Comparison of ENCODE assay signal across 12 cellular contexts in the genomic region with DNA sequence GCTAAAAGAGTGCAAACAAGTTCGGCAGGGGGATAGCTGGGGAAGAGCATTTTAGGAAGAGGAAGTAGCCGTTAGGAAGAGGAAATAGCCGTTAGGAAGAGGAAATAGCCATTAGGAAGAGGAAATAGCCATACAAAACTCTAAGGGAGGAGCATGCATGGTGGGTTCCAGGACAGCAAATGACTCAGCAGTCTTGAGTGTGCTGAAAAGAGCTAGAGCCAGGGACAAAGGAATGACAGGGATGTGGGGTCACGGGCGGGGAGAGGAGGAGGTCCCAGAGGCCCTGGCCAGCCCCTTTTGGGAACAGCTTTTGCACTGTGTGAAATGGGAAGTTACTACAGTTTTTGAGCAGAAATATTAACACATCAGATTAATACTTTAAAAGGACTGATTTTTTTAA.
DNase-seq lines count a peak whose midpoint lies in the region; ATAC-seq, FAIRE-seq and TF ChIP-seq lines count a peak whose summit lies in the region.
"Had no signal": no experiment of that assay in that cellular context is flagged by ENCODE, and none has a peak within 500 bp of the region (broad histone marks: within the 10 kb centered on the region; RNA-seq: fewer than 3 reads in every experiment).

No MANE protein-coding gene starts in this region.

- H3K4me3 ChIP-seq in RWPE2 (ENCODE audit: severe bottlenecking) (no peak overlapping the region), sigmoid colon (no peak overlapping the region)

- TF ChIP-seq POLR2A in sigmoid colon (IDR thresholded peaks at IDR 0.05) (no peak), H54 (IDR thresholded peaks at IDR 0.05; ENCODE audit: low read depth, low read length) (no peak)

- no peak for FAIRE-seq in H54 (lab: Jason Lieb, UNC)
- FAIRE-seq: RCC 7860 had no signal

- no peak for TF ChIP-seq EP300 in sigmoid colon (IDR thresholded peaks at IDR 0.05)

- H3K36me3 ChIP-seq in RWPE2 (ENCODE audit: low read depth) = no peaks in the 10 kb centered on the region
- H3K36me3 ChIP-seq in sigmoid colon = no peaks in the 10 kb centered on the region

- H3K9me3 ChIP-seq in RWPE2 (ENCODE audit: severe bottlenecking) (no peaks in the 10 kb centered on the region), sigmoid colon (no peaks in the 10 kb centered on the region)

- TF ChIP-seq CTCF in RWPE2 (IDR thresholded peaks at IDR 0.05; ENCODE audit: poor library complexity, severe bottlenecking) (no peak), sigmoid colon (IDR thresholded peaks at IDR 0.05) (no peak)

- H3K4me1 ChIP-seq in RWPE2 (ENCODE audit: insufficient read depth, poor library complexity, severe bottlenecking) = peaks cover 5% of the 10 kb centered on the region
- H3K4me1 ChIP-seq in sigmoid colon = peaks cover 0 to 14% (median 10%) of the 10 kb centered on the region in 4 donors

- H3K27ac ChIP-seq in RWPE2 (ENCODE audit: poor library complexity, severe bottlenecking) (peak overlapping the region; percentile 22), sigmoid colon (peak overlapping the region in 1 of 4 donors; percentile 35)

- WGBS in sigmoid colon, 2 donors = 47 to 48% methylated on average over 5 of the region's 5 CpGs

- no peak for ATAC-seq in RWPE2 (ENCODE audit: low read depth)
- ATAC-seq: left colon; stimulated activated memory B cell treated with anti-CD40 and anti-IgM and Interleukin-4, amounts not matched to agents 10 μg/mL and 1 μg/mL and 100 μg/mL, for 72 hours had no signal

- intact Hi-C loops in sigmoid colon (cut with DNase I) = no loop called here

- H3K27me3 ChIP-seq in RWPE2 (ENCODE audit: insufficient read depth, poor library complexity, severe bottlenecking) (no peaks in the 10 kb centered on the region), sigmoid colon (no peaks in the 10 kb centered on the region)

- DNase-seq in GM04503 (ENCODE audit: low read depth) (peak; percentile 5), RWPE2 (ENCODE audit: low spot score) (no peak), hepatic stellate cell (ENCODE audit: low spot score) (peak; percentile 14), sigmoid colon (peak; percentile 77), DMS79 (lab: John Stamatoyannopoulos, UW) (no peak), middle frontal gyrus (ENCODE audit: extremely low spot score, low spot score) (no peak), H54 (ENCODE audit: insufficient read length, low spot score) (no peak)
- no peak for DNase-seq in activated naive CD4-positive, alpha-beta T cell treated with Interleukin-2 at 50 U/mL for 16 hours
- DNase-seq: left colon, occipital lobe had no signal

Comparison
In these comparisons a context has a peak if more than half of its experiments do, and no peak if none do; other contexts are left out.
1. DNase-seq: peak in GM04503 (single experiment), hepatic stellate cell (single experiment) and sigmoid colon (single experiment); none in RWPE2 (single experiment), DMS79 (single experiment), middle frontal gyrus (single experiment), activated naive CD4-positive, alpha-beta T cell treated with Interleukin-2 at 50 U/mL for 16 hours (single experiment) and H54 (single experiment).